22 cellular contexts compared by ENCODE assay signal in genomic region chr2:233497692-233498091, GRCh38.
"Had no signal": no experiment of that assay in that cellular context is flagged by ENCODE, and none has a peak within 500 bp of the region (broad histone marks: within the 10 kb centered on the region; RNA-seq: fewer than 3 reads in every experiment).

No MANE protein-coding gene starts in this region.

- H3K36me3 ChIP-seq: cardiac muscle cell had no signal

- H3K4me3 Mint-ChIP-seq: activated CD4-positive, alpha-beta memory T cell treated with anti-CD3 and anti-CD28 coated beads, Interleukin-2, amount 10 ng/mL, durations not matched to agents 7 days and 5 days; activated CD4-positive, alpha-beta T cell treated with anti-CD3 and anti-CD28 coated beads, Interleukin-2, amount 10 ng/mL, durations not matched to agents 24 days and 14 days; activated CD8-positive, alpha-beta memory T cell treated with anti-CD3 and anti-CD28 coated beads, Interleukin-2, amount 10 ng/mL, durations not matched to agents 7 days and 5 days; activated naive CD8-positive, alpha-beta T cell treated with anti-CD3 and anti-CD28 coated beads, Interleukin-2, amount 50 U/mL, for 24 hours; endodermal cell; naive thymus-derived CD4-positive, alpha-beta T cell; neural crest cell had no signal

- FAIRE-seq: small intestine had no signal

- ATAC-seq: activated CD4-positive, CD25-positive, alpha-beta regulatory T cell treated with anti-CD3 and anti-CD28 coated beads, Interleukin-2, amount 50 U/mL, for 24 hours; activated CD8-positive, alpha-beta memory T cell treated with anti-CD3 and anti-CD28 coated beads, Interleukin-2, amount 10 ng/mL, durations not matched to agents 7 days and 5 days; activated naive CD8-positive, alpha-beta T cell treated with anti-CD3 and anti-CD28 coated beads, Interleukin-2, amount 50 U/mL, for 24 hours; gastrocnemius medialis; naive thymus-derived CD4-positive, alpha-beta T cell; sciatic nerve had no signal

- H3K9me3 ChIP-seq: gastrocnemius medialis, tibial artery had no signal

- H3K27ac Mint-ChIP-seq: activated CD4-positive, alpha-beta memory T cell treated with anti-CD3 and anti-CD28 coated beads, Interleukin-2, amount 10 ng/mL, durations not matched to agents 7 days and 5 days; activated CD4-positive, alpha-beta T cell treated with anti-CD3 and anti-CD28 coated beads, Interleukin-2, amount 10 ng/mL, durations not matched to agents 24 days and 14 days; activated CD8-positive, alpha-beta memory T cell treated with anti-CD3 and anti-CD28 coated beads, Interleukin-2, amount 10 ng/mL, durations not matched to agents 7 days and 5 days; activated naive CD8-positive, alpha-beta T cell treated with anti-CD3 and anti-CD28 coated beads, Interleukin-2, amount 50 U/mL, for 24 hours; endodermal cell; naive thymus-derived CD4-positive, alpha-beta T cell had no signal

- H3K4me1 ChIP-seq: gastrocnemius medialis, tibial artery had no signal

- H3K4me1 Mint-ChIP-seq: endodermal cell, neural crest cell had no signal

- DNase-seq: activated CD4-positive, alpha-beta memory T cell treated with anti-CD3 and anti-CD28 coated beads, Interleukin-2, amount 10 ng/mL, durations not matched to agents 7 days and 5 days; activated CD4-positive, alpha-beta T cell treated with anti-CD3 and anti-CD28 coated beads, Interleukin-2, amount 10 ng/mL, durations not matched to agents 24 days and 14 days; activated CD8-positive, alpha-beta memory T cell treated with anti-CD3 and anti-CD28 coated beads, Interleukin-2, amount 10 ng/mL, durations not matched to agents 7 days and 5 days; activated gamma-delta T cell; activated naive CD4-positive, alpha-beta T cell treated with anti-CD3 and anti-CD28 coated beads, Interleukin-2, amount 50 U/mL, for 16 hours; activated naive CD8-positive, alpha-beta T cell treated with anti-CD3 and anti-CD28 coated beads, Interleukin-2, amount 50 U/mL, for 24 hours; activated T-cell treated with anti-CD3 and anti-CD28 coated beads for 4 hours; cortex of kidney; endodermal cell; esophagus squamous epithelium; gastrocnemius medialis; hippocampal formation; naive thymus-derived CD4-positive, alpha-beta T cell; posterior cingulate gyrus; small intestine; stimulated activated naive CD4-positive, alpha-beta T cell; T-helper 9 cell; tibial artery had no signal

- H3K4me3 ChIP-seq: cardiac muscle cell, esophagus squamous epithelium, gastrocnemius medialis, tibial artery had no signal

- H3K27me3 ChIP-seq: cardiac muscle cell, esophagus squamous epithelium, gastrocnemius medialis, tibial artery had no signal

- H3K27ac ChIP-seq: cardiac muscle cell, esophagus squamous epithelium, gastrocnemius medialis, tibial artery had no signal

- H3K27me3 Mint-ChIP-seq: activated CD4-positive, alpha-beta memory T cell treated with anti-CD3 and anti-CD28 coated beads, Interleukin-2, amount 10 ng/mL, durations not matched to agents 7 days and 5 days; activated CD4-positive, alpha-beta T cell treated with anti-CD3 and anti-CD28 coated beads, Interleukin-2, amount 10 ng/mL, durations not matched to agents 24 days and 14 days; activated CD8-positive, alpha-beta memory T cell treated with anti-CD3 and anti-CD28 coated beads, Interleukin-2, amount 10 ng/mL, durations not matched to agents 7 days and 5 days; activated naive CD8-positive, alpha-beta T cell treated with anti-CD3 and anti-CD28 coated beads, Interleukin-2, amount 50 U/mL, for 24 hours; naive thymus-derived CD4-positive, alpha-beta T cell had no signal
